12 cellular contexts compared by ENCODE assay signal in genomic region chr1:184889902-184890301, GRCh38.
A peak's percentile ranks its signal among the peaks of the same experiment; 100 is the strongest.
DNase-seq lines count a peak whose midpoint lies in the region; ATAC-seq and TF ChIP-seq lines count a peak whose summit lies in the region.
"Had no signal": no experiment of that assay in that cellular context is flagged by ENCODE, and none has a peak within 500 bp of the region (broad histone marks: within the 10 kb centered on the region; RNA-seq: fewer than 3 reads in every experiment).

No MANE protein-coding gene starts in this region.

- no peaks in the 10 kb centered on the region for H3K9me3 Mint-ChIP-seq in activated T-cell treated with anti-CD3 and anti-CD28 coated beads, Interleukin-2, amount 50 U/mL, for 72 hours
- H3K9me3 Mint-ChIP-seq in activated naive CD8-positive, alpha-beta T cell (ENCODE audit: low read depth), result no peaks in the 10 kb centered on the region

- peaks cover 0 to 14% of the 10 kb centered on the region in 2 donors for H3K36me3 Mint-ChIP-seq in activated T-cell treated with anti-CD3 and anti-CD28 coated beads, Interleukin-2, amount 50 U/mL, for 72 hours (ENCODE audit: insufficient read depth in 2 of 2)
- no peaks in the 10 kb centered on the region for H3K36me3 Mint-ChIP-seq in activated naive CD8-positive, alpha-beta T cell

- 63 to 68% methylated on average over 2 to 3 of the region's 3 CpGs for WGBS in transverse colon (ENCODE audit: low coverage in 1 of 2), 2 donors

- no peaks in the 10 kb centered on the region for H3K9me3 ChIP-seq in right atrium auricular region
- H3K9me3 ChIP-seq in transverse colon, result no peaks in the 10 kb centered on the region

- intact Hi-C loops in transverse colon (cut with DNase I; ENCODE audit: low total_unique reads), result no loop called here

- no peak overlapping the region for H3K4me3 ChIP-seq in right atrium auricular region
- no peak overlapping the region for H3K4me3 ChIP-seq in transverse colon
- H3K4me3 ChIP-seq: skin epidermis had no signal

- H3K27me3 ChIP-seq in right atrium auricular region, result no peaks in the 10 kb centered on the region
- no peaks in the 10 kb centered on the region for H3K27me3 ChIP-seq in transverse colon

- in situ Hi-C loops in transverse colon (cut with MboI; ENCODE audit: low pct_ligation_motif_present in 1 of 4, low pct_unique_long_range_greater_than_20kb in 1 of 4, low sequenced_read_pairs in 3 of 4), result no loop called here

- no peak for TF ChIP-seq EP300 in transverse colon (IDR thresholded peaks at IDR 0.05; ENCODE audit: low read depth)

- peak overlapping the region; percentile 78 for H3K27ac Mint-ChIP-seq in activated T-cell treated with anti-CD3 and anti-CD28 coated beads, Interleukin-2, amount 50 U/mL, for 72 hours
- peak overlapping the region; percentile 41 for H3K27ac Mint-ChIP-seq in activated naive CD8-positive, alpha-beta T cell

- peaks cover 14% of the 10 kb centered on the region for H3K36me3 ChIP-seq in right atrium auricular region
- no peaks in the 10 kb centered on the region for H3K36me3 ChIP-seq in transverse colon

- H3K4me1 Mint-ChIP-seq in activated T-cell treated with anti-CD3 and anti-CD28 coated beads, Interleukin-2, amount 50 U/mL, for 72 hours (ENCODE audit: low read depth), result peaks cover 51% of the 10 kb centered on the region
- H3K4me1 Mint-ChIP-seq in activated naive CD8-positive, alpha-beta T cell (ENCODE audit: low read depth), result peaks cover 16% of the 10 kb centered on the region

- H3K27me3 Mint-ChIP-seq in activated T-cell treated with anti-CD3 and anti-CD28 coated beads, Interleukin-2, amount 50 U/mL, for 72 hours (ENCODE audit: low read depth), result peaks cover 16% of the 10 kb centered on the region
- peaks cover 4% of the 10 kb centered on the region for H3K27me3 Mint-ChIP-seq in activated naive CD8-positive, alpha-beta T cell

- no peak for TF ChIP-seq POLR2A in transverse colon (IDR thresholded peaks at IDR 0.05)

- ATAC-seq in activated T-cell treated with anti-CD3 and anti-CD28 coated beads, Interleukin-2, amount 50 U/mL, for 72 hours (replicated peaks in 1 of 2), result peak in 1 of 2 donors; percentile 4
- no peak for ATAC-seq in GM21723 (IDR thresholded peaks at IDR 0.05; ENCODE audit: unreplicated experiment)

- TF ChIP-seq CTCF in right atrium auricular region (IDR thresholded peaks at IDR 0.05), result no peak
- TF ChIP-seq CTCF in transverse colon (IDR thresholded peaks at IDR 0.05), result no peak

- H3K4me3 Mint-ChIP-seq in activated T-cell treated with anti-CD3 and anti-CD28 coated beads, Interleukin-2, amount 50 U/mL, for 72 hours, result peak overlapping the region; percentile 45 to 87
- no peak overlapping the region for H3K4me3 Mint-ChIP-seq in activated naive CD8-positive, alpha-beta T cell

- H3K4me1 ChIP-seq in right atrium auricular region (peaks cover 0 to 63% of the 10 kb centered on the region in 2 donors), transverse colon (peaks cover 0 to 33% (median 24%) of the 10 kb centered on the region in 4 donors)

- H3K27ac ChIP-seq in right atrium auricular region, result peak overlapping the region; percentile 67 to 95
- H3K27ac ChIP-seq in transverse colon, result peak overlapping the region; percentile 2 to 68 (median 65)

- DNase-seq in activated T-cell treated with anti-CD3 and anti-CD28 coated beads, Interleukin-2, amount 50 U/mL, for 72 hours, result no peak
- no peak for DNase-seq in activated T-cell treated with anti-CD3 and anti-CD28 coated beads, Interleukin-2, amount 50 U/mL, for 1 hour
- DNase-seq in right atrium auricular region (ENCODE audit: low spot score), result no peak
- DNase-seq in transverse colon, result no peak
- DNase-seq in NCI-H510A (lab: John Stamatoyannopoulos, UW), result no peak
- no peak for DNase-seq in activated naive CD4-positive, alpha-beta T cell treated with anti-CD3 and anti-CD28 coated beads, Interleukin-2, amount 50 U/mL, for 16 hours
- DNase-seq: MV-4-11, NCI-H524, SHP77 treated with DMSO at 0.1 percent for 48 hours had no signal
